25 cellular contexts compared by ENCODE assay signal in genomic region chr4:118206627-118207026, GRCh38.
"Had no signal": no experiment of that assay in that cellular context is flagged by ENCODE, and none has a peak within 500 bp of the region (broad histone marks: within the 10 kb centered on the region; RNA-seq: fewer than 3 reads in every experiment).

No MANE protein-coding gene starts in this region.

- H3K4me3 Mint-ChIP-seq: activated naive CD4-positive, alpha-beta T cell treated with anti-CD3 and anti-CD28 coated beads, Interleukin-2, amount 10 ng/mL, durations not matched to agents 7 days and 5 days; activated naive CD8-positive, alpha-beta T cell treated with anti-CD3 and anti-CD28 coated beads, Interleukin-2, amount 50 U/mL, for 24 hours; activated T-cell treated with anti-CD3 and anti-CD28 coated beads, Interleukin-2, amount 50 U/mL, for 4 hours; naive B cell; T-cell had no signal

- H3K9me3 ChIP-seq: colonic mucosa, uterus had no signal

- H3K27me3 ChIP-seq: colonic mucosa, esophagus muscularis mucosa, foreskin keratinocyte, stomach, transverse colon, uterus had no signal

- H3K79me2 ChIP-seq: parathyroid adenoma had no signal

- H3K27ac ChIP-seq: colonic mucosa, esophagus muscularis mucosa, foreskin keratinocyte, parathyroid adenoma, skin epidermis, stomach, transverse colon, uterus, WERI-Rb-1 had no signal

- H3K4me1 ChIP-seq: colonic mucosa, esophagus muscularis mucosa, foreskin keratinocyte, parathyroid adenoma, stomach, transverse colon, uterus had no signal

- H3K4me1 Mint-ChIP-seq: activated naive CD4-positive, alpha-beta T cell treated with anti-CD3 and anti-CD28 coated beads, Interleukin-2, amount 10 ng/mL, durations not matched to agents 7 days and 5 days; activated naive CD8-positive, alpha-beta T cell treated with anti-CD3 and anti-CD28 coated beads, Interleukin-2, amount 50 U/mL, for 24 hours; naive B cell; T-cell had no signal

- H3K36me3 Mint-ChIP-seq: activated naive CD4-positive, alpha-beta T cell treated with anti-CD3 and anti-CD28 coated beads, Interleukin-2, amount 10 ng/mL, durations not matched to agents 7 days and 5 days; naive B cell; T-cell had no signal

- H3K36me3 ChIP-seq: colonic mucosa, esophagus muscularis mucosa, stomach, transverse colon, uterus had no signal

- H3K27ac Mint-ChIP-seq: activated naive CD4-positive, alpha-beta T cell treated with anti-CD3 and anti-CD28 coated beads, Interleukin-2, amount 10 ng/mL, durations not matched to agents 7 days and 5 days; activated naive CD8-positive, alpha-beta T cell treated with anti-CD3 and anti-CD28 coated beads, Interleukin-2, amount 50 U/mL, for 24 hours; activated T-helper 2 cell treated with anti-CD3 and anti-CD28 coated beads, Interferon-gamma antibody, Interleukin-2, Interleukin-4, amounts not matched to agents 10 μg/mL and 5 μg/mL and 100 μg/mL, durations not matched to agents 14 hours and 24 hours and 36 hours; naive B cell; T-cell had no signal

- H3K4me3 ChIP-seq: colonic mucosa, esophagus muscularis mucosa, lung, skin epidermis, stomach, transverse colon, uterus had no signal

- H3K9ac ChIP-seq: parathyroid adenoma had no signal

- H2AFZ ChIP-seq: parathyroid adenoma had no signal

- ATAC-seq: activated naive CD8-positive, alpha-beta T cell treated with anti-CD3 and anti-CD28 coated beads, Interleukin-2, amount 50 U/mL, for 24 hours; activated T-cell treated with anti-CD3 and anti-CD28 coated beads, Interleukin-2, amount 50 U/mL, for 4 hours; foreskin keratinocyte; left lobe of liver; right cardiac atrium; T-cell had no signal

- H3K27me3 Mint-ChIP-seq: activated naive CD4-positive, alpha-beta T cell treated with anti-CD3 and anti-CD28 coated beads, Interleukin-2, amount 10 ng/mL, durations not matched to agents 7 days and 5 days; T-cell had no signal

- FAIRE-seq: bronchial epithelial cell, kidney, TTC549 had no signal

- DNase-seq: activated CD4-positive, alpha-beta T cell treated with anti-CD3 and anti-CD28 coated beads, Interleukin-2, amount 50 U/mL, for 48 hours; activated CD8-positive, alpha-beta memory T cell treated with anti-CD3 and anti-CD28 coated beads, Interleukin-2, amount 50 U/mL, for 48 hours; activated naive CD4-positive, alpha-beta T cell treated with anti-CD3 and anti-CD28 coated beads, Interleukin-2, amount 10 ng/mL, durations not matched to agents 7 days and 5 days; activated naive CD8-positive, alpha-beta T cell treated with anti-CD3 and anti-CD28 coated beads, Interleukin-2, amount 50 U/mL, for 24 hours; activated T-cell treated with anti-CD3 and anti-CD28 coated beads, Interleukin-2, amount 50 U/mL, for 4 hours; colonic mucosa; foreskin keratinocyte; kidney; naive B cell; nucleus accumbens; right cardiac atrium; stimulated activated CD4-positive, alpha-beta T cell treated with anti-CD3 and anti-CD28 coated beads, Interleukin-1b, Interleukin-23, amount 100 ng/mL, for 48 hours; stomach; T-cell; transverse colon; uterus; WERI-Rb-1 had no signal
